Comparison of ENCODE assay signal across 9 cellular contexts in the genomic region with DNA sequence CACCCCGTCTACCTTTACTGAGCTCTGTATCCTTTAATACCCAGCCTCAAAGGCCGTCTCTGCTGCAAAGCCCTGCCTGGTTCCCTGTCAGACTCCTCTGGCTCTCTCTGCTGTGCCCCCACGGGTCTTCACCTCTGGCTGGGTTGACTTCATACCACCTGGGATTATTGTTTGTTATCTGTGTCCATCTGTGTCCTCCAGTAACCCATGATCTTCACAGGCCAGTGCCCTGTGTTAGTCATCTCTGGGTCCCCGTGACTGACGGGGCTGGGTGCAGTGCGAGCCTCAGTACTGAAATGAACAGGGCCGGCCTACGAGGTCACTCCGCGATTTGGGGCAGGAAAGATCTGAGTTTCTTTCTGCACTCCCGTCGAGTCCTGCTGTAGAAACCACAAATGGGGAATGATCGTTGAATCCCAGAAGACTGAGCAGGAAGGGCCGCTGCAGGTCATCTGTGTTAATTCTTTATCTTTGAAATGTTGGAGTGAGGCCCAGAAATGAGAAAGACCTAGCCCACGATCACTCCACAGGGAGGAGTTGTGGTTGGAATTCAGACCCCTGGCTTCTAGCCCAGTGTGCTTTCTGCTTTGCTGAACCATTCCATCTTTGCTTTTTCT. TPM values are rescaled to one million over a fixed set of nuclear protein-coding genes. Genes with fewer than 3 reads are reported as not detected.
A peak's percentile ranks its signal among the peaks of the same experiment; 100 is the strongest.
DNase-seq lines count a peak whose midpoint lies in the region; ATAC-seq and TF ChIP-seq lines count a peak whose summit lies in the region.
"Had no signal": no experiment of that assay in that cellular context is flagged by ENCODE, and none has a peak within 500 bp of the region (broad histone marks: within the 10 kb centered on the region; RNA-seq: fewer than 3 reads in every experiment).

No MANE protein-coding gene starts in this region.

- H3K4me3 ChIP-seq in lower leg skin (ENCODE audit: low read depth, poor library complexity, severe bottlenecking): no peak overlapping the region

- no peak for ATAC-seq in HG03097 (IDR thresholded peaks at IDR 0.05; ENCODE audit: low FRiP score, unreplicated experiment)

- no peaks in the 10 kb centered on the region for H3K36me3 Mint-ChIP-seq in activated naive CD4-positive, alpha-beta T cell treated with anti-CD3 and anti-CD28 coated beads, Interleukin-2, amount 10 ng/mL, durations not matched to agents 7 days and 5 days
- H3K36me3 Mint-ChIP-seq in activated naive CD4-positive, alpha-beta T cell treated with anti-CD3 and anti-CD28 coated beads for 36 hours (ENCODE audit: low read depth): no peaks in the 10 kb centered on the region
- no peaks in the 10 kb centered on the region for H3K36me3 Mint-ChIP-seq in brain

- no peak overlapping the region for H3K4me3 Mint-ChIP-seq in activated naive CD4-positive, alpha-beta T cell treated with anti-CD3 and anti-CD28 coated beads, Interleukin-2, amount 10 ng/mL, durations not matched to agents 7 days and 5 days
- H3K4me3 Mint-ChIP-seq in activated naive CD4-positive, alpha-beta T cell treated with anti-CD3 and anti-CD28 coated beads for 36 hours: no peak overlapping the region
- H3K4me3 Mint-ChIP-seq in brain: peak overlapping the region; percentile 7 to 45 (median 23)

- WGBS in lower leg skin, 2 donors: 37 to 62% methylated on average over 15 of the region's 15 CpGs

- intact Hi-C loops in activated naive CD4-positive, alpha-beta T cell treated with anti-CD3 and anti-CD28 coated beads for 36 hours (cut with micrococcal nuclease): no loop called here
- intact Hi-C loops in lower leg skin (cut with DNase I; ENCODE audit: low total_unique reads): no loop called here

- DNase-seq in activated naive CD4-positive, alpha-beta T cell treated with anti-CD3 and anti-CD28 coated beads, Interleukin-2, amount 10 ng/mL, durations not matched to agents 7 days and 5 days: no peak
- DNase-seq in activated naive CD4-positive, alpha-beta T cell treated with anti-CD3 and anti-CD28 coated beads for 36 hours: no peak
- DNase-seq in lower leg skin (ENCODE audit: low spot score in 2 of 2) (peak; percentile 60 to 93), NCI-H1930 (lab: John Stamatoyannopoulos, UW) (no peak)
- no peak for DNase-seq in stimulated activated CD4-positive, alpha-beta T cell treated with anti-CD3 and anti-CD28 coated beads, Interleukin-4, amount 100 ng/mL, for 24 hours
- no peak for DNase-seq in central memory CD4-positive, alpha-beta T cell
- DNase-seq: DND-41 had no signal

- CTCF ChIA-PET in activated naive CD4-positive, alpha-beta T cell treated with anti-CD3 and anti-CD28 coated beads, Interleukin-2, amount 10 ng/mL, durations not matched to agents 7 days and 5 days (lab: Charles Lee): interaction anchor here (0.7 kb wide), 1 partner anchor 1025 kb away, joined by 3 read pairs; no protein-coding TSS in a partner anchor
- CTCF ChIA-PET in activated naive CD4-positive, alpha-beta T cell treated with anti-CD3 and anti-CD28 coated beads for 36 hours (lab: Charles Lee): no interaction called here

- no peak for TF ChIP-seq CTCF in brain (conservative IDR thresholded peaks at IDR 0.05)
- no peak for TF ChIP-seq CTCF in lower leg skin (IDR thresholded peaks at IDR 0.05)

- H3K4me1 Mint-ChIP-seq in activated naive CD4-positive, alpha-beta T cell treated with anti-CD3 and anti-CD28 coated beads, Interleukin-2, amount 10 ng/mL, durations not matched to agents 7 days and 5 days: no peaks in the 10 kb centered on the region
- no peaks in the 10 kb centered on the region for H3K4me1 Mint-ChIP-seq in activated naive CD4-positive, alpha-beta T cell treated with anti-CD3 and anti-CD28 coated beads for 36 hours (ENCODE audit: low read depth)
- peaks cover 63% of the 10 kb centered on the region for H3K4me1 Mint-ChIP-seq in brain

- TF ChIP-seq POLR2A in lower leg skin (IDR thresholded peaks at IDR 0.05): no peak

- peaks cover 38% of the 10 kb centered on the region for H3K27me3 Mint-ChIP-seq in activated naive CD4-positive, alpha-beta T cell treated with anti-CD3 and anti-CD28 coated beads, Interleukin-2, amount 10 ng/mL, durations not matched to agents 7 days and 5 days
- peaks cover 21% of the 10 kb centered on the region for H3K27me3 Mint-ChIP-seq in activated naive CD4-positive, alpha-beta T cell treated with anti-CD3 and anti-CD28 coated beads for 36 hours (ENCODE audit: low read depth)
- peaks cover 27% of the 10 kb centered on the region for H3K27me3 Mint-ChIP-seq in brain

- H3K27ac Mint-ChIP-seq in activated naive CD4-positive, alpha-beta T cell treated with anti-CD3 and anti-CD28 coated beads, Interleukin-2, amount 10 ng/mL, durations not matched to agents 7 days and 5 days: peak overlapping the region; percentile 26
- H3K27ac Mint-ChIP-seq in activated naive CD4-positive, alpha-beta T cell treated with anti-CD3 and anti-CD28 coated beads for 36 hours: no peak overlapping the region
- peak overlapping the region; percentile 34 to 86 (median 85) for H3K27ac Mint-ChIP-seq in brain

- no peaks in the 10 kb centered on the region for H3K9me3 Mint-ChIP-seq in activated naive CD4-positive, alpha-beta T cell treated with anti-CD3 and anti-CD28 coated beads, Interleukin-2, amount 10 ng/mL, durations not matched to agents 7 days and 5 days
- no peaks in the 10 kb centered on the region for H3K9me3 Mint-ChIP-seq in activated naive CD4-positive, alpha-beta T cell treated with anti-CD3 and anti-CD28 coated beads for 36 hours
- peaks cover 0 to 8% (median 0%) of the 10 kb centered on the region in 5 experiments for H3K9me3 Mint-ChIP-seq in brain

RNA-seq across cellular contexts. Expression of gene TUB, which starts 12.3 kb away (rescaled TPM):
- total RNA-seq in activated naive CD4-positive, alpha-beta T cell treated with anti-CD3 and anti-CD28 coated beads for 36 hours: under 1 TPM; 0.67 to 0.69 TPM
- 4.8 TPM for polyA plus RNA-seq in brain (ENCODE audit: insufficient read depth, low read depth, low replicate concordance)
- total RNA-seq in lower leg skin: 1 to 10 TPM; 1.2 to 4.8 (median 2.5) TPM

Comparison
In these comparisons a context has a peak if more than half of its experiments do, and no peak if none do; other contexts are left out.
1. DNase-seq: peak in lower leg skin (2 of 2); none in activated naive CD4-positive, alpha-beta T cell treated with anti-CD3 and anti-CD28 coated beads, Interleukin-2, amount 10 ng/mL, durations not matched to agents 7 days and 5 days (single experiment), activated naive CD4-positive, alpha-beta T cell treated with anti-CD3 and anti-CD28 coated beads for 36 hours (single experiment), stimulated activated CD4-positive, alpha-beta T cell treated with anti-CD3 and anti-CD28 coated beads, Interleukin-4, amount 100 ng/mL, for 24 hours (single experiment), central memory CD4-positive, alpha-beta T cell (single experiment) and NCI-H1930 (0 of 2).
2. H3K4me3 Mint-ChIP-seq: peak in brain (5 of 5); none in activated naive CD4-positive, alpha-beta T cell treated with anti-CD3 and anti-CD28 coated beads, Interleukin-2, amount 10 ng/mL, durations not matched to agents 7 days and 5 days (single experiment) and activated naive CD4-positive, alpha-beta T cell treated with anti-CD3 and anti-CD28 coated beads for 36 hours (single experiment).